ENCODE assay signal across 8 cellular contexts in genomic region chr4:84582302-84582987, GRCh38. TPM values are rescaled to one million over a fixed set of nuclear protein-coding genes. Genes with fewer than 3 reads are reported as not detected.
DNase-seq lines count a peak whose midpoint lies in the region; ATAC-seq and TF ChIP-seq lines count a peak whose summit lies in the region.

No MANE protein-coding gene starts in this region.

- peaks cover 63% of the 10 kb centered on the region for H3K27me3 Mint-ChIP-seq in neural crest cell (ENCODE audit: low read depth)
- H3K27me3 Mint-ChIP-seq in stimulated activated naive CD8-positive, alpha-beta T cell treated with anti-CD3 and anti-CD28 coated beads, Interleukin-15, amount 100 ng/mL, for 72 hours: peaks cover 53% of the 10 kb centered on the region

- H3K4me1 ChIP-seq in foreskin keratinocyte: peaks cover 14% of the 10 kb centered on the region

- H3K27me3 ChIP-seq in foreskin keratinocyte: no peaks in the 10 kb centered on the region

- H3K27ac Mint-ChIP-seq in neural crest cell (ENCODE audit: unreplicated experiment): no peak overlapping the region
- H3K27ac Mint-ChIP-seq in stimulated activated naive CD8-positive, alpha-beta T cell treated with anti-CD3 and anti-CD28 coated beads, Interleukin-15, amount 100 ng/mL, for 72 hours: no peak overlapping the region

- peaks cover 6% of the 10 kb centered on the region for H3K36me3 Mint-ChIP-seq in neural crest cell (ENCODE audit: low read depth)

- DNase-seq in D341Med (ENCODE audit: low spot score) (peak; percentile 92), Kasumi-1 (lab: John Stamatoyannopoulos, UW) (peak; percentile 66 to 67), SHP77 treated with DMSO at 0.1 percent for 48 hours (lab: John Stamatoyannopoulos, UW) (peak; percentile 51), activated gamma-delta T cell (lab: John Stamatoyannopoulos, UW) (peak; percentile 59), foreskin keratinocyte (peak; percentile 84 to 92), neural crest cell (ENCODE audit: low read depth, low spot score) (peak; percentile 80)
- DNase-seq in stimulated activated naive CD8-positive, alpha-beta T cell treated with anti-CD3 and anti-CD28 coated beads, Interleukin-15, amount 100 ng/mL, for 72 hours: peak; percentile 86 to 87

- peak overlapping the region; percentile 71 for H3K27ac ChIP-seq in foreskin keratinocyte

- peak overlapping the region; percentile 86 for H3K4me3 Mint-ChIP-seq in neural crest cell
- peak overlapping the region; percentile 49 to 89 for H3K4me3 Mint-ChIP-seq in stimulated activated naive CD8-positive, alpha-beta T cell treated with anti-CD3 and anti-CD28 coated beads, Interleukin-15, amount 100 ng/mL, for 72 hours

- H3K9me3 Mint-ChIP-seq in neural crest cell: peaks cover 3% of the 10 kb centered on the region
- no peaks in the 10 kb centered on the region for H3K9me3 Mint-ChIP-seq in stimulated activated naive CD8-positive, alpha-beta T cell treated with anti-CD3 and anti-CD28 coated beads, Interleukin-15, amount 100 ng/mL, for 72 hours

- peaks cover 19% of the 10 kb centered on the region for H3K4me1 Mint-ChIP-seq in neural crest cell
- H3K4me1 Mint-ChIP-seq in stimulated activated naive CD8-positive, alpha-beta T cell treated with anti-CD3 and anti-CD28 coated beads, Interleukin-15, amount 100 ng/mL, for 72 hours: peaks cover 20% of the 10 kb centered on the region

- TF ChIP-seq CTCF in foreskin keratinocyte (conservative IDR thresholded peaks at IDR 0.05) (no peak), neural crest cell (conservative IDR thresholded peaks at IDR 0.05) (no peak)

- ATAC-seq in GM21737 (IDR thresholded peaks at IDR 0.05; ENCODE audit: unreplicated experiment) (peak; percentile 80), foreskin keratinocyte (peak; percentile 80)
- ATAC-seq in stimulated activated naive CD8-positive, alpha-beta T cell treated with anti-CD3 and anti-CD28 coated beads, Interleukin-15, amount 100 ng/mL, for 72 hours: peak; percentile 83

RNA-seq across cellular contexts. Expression of gene CDS1, which starts 0.5 kb away (rescaled TPM):
- total RNA-seq in foreskin keratinocyte (20.0 and 20.8 TPM in 2 replicates), neural crest cell (1.1 and 1.3 TPM in 2 replicates)
- 7.6 and 9.2 TPM in 2 replicates for polyA plus RNA-seq in foreskin keratinocyte

Comparison
In these comparisons a context has a peak if more than half of its experiments do, and no peak if none do; other contexts are left out.
1. Peak in every context shown above with its lines: DNase-seq, ATAC-seq and H3K27ac ChIP-seq.